1 cellular context compared by ENCODE assay signal in genomic region chr10:97210576-97210975, GRCh38.
TF ChIP-seq lines count a peak whose summit lies in the region.

No MANE protein-coding gene starts in this region.

TF ChIP-seq in SK-N-SH, 30 proteins besides CTCF, POLR2A, EP300 and RAD21 (continued from another document):
- TF ChIP-seq REST (IDR thresholded peaks at IDR 0.05; ENCODE audit: low read depth, low read length) = no peak
- TF ChIP-seq GATA2 (CRISPR knock-in tag; IDR thresholded peaks at IDR 0.05) = no peak
- TF ChIP-seq ELF1 (IDR thresholded peaks at IDR 0.05) = no peak
- TF ChIP-seq TCF12 (IDR thresholded peaks at IDR 0.05) = no peak
